20 cellular contexts compared by ENCODE assay signal in the genomic region with DNA sequence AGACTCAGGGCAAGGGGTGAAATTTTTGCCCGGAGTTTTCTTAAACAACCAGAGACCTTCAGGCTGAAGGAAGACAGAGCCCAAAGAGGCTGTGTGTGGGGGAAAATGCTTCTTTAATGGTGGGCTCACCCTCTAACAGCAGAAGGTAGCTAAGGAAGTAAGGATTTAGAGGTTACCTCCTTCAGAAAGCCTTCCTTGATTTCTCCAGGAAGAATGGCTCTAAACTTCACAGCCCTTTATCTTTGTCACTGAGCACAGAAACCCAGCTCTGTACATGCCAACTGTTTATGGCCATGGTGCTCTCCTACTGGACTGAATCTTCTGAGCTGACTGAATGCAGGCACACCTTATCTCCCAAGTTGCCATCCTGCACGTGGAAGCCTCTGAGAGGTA.
DNase-seq lines count a peak whose midpoint lies in the region; ATAC-seq, FAIRE-seq and TF ChIP-seq lines count a peak whose summit lies in the region.
"Had no signal": no experiment of that assay in that cellular context is flagged by ENCODE, and none has a peak within 500 bp of the region (broad histone marks: within the 10 kb centered on the region; RNA-seq: fewer than 3 reads in every experiment).

No MANE protein-coding gene starts in this region.

- no peak for DNase-seq in GM23248
- DNase-seq in astrocyte (ENCODE audit: low read depth), result no peak
- DNase-seq in foreskin keratinocyte, result peak in 1 of 2 donors; percentile 54
- no peak for DNase-seq in glutamatergic neuron
- no peak for DNase-seq in activated CD8-positive, alpha-beta memory T cell treated with anti-CD3 and anti-CD28 coated beads, Interleukin-2, amount 50 U/mL, for 48 hours
- no peak for DNase-seq in GM10266 (ENCODE audit: extremely low spot score)
- DNase-seq: activated T-cell treated with anti-CD3 and anti-CD28 coated beads for 4 hours; CD4-positive, CD25-positive, alpha-beta regulatory T cell; colonic mucosa; NCI-H1105; NCI-H69; SHP77 treated with DMSO at 0.1 percent for 48 hours; stimulated activated CD8-positive, alpha-beta memory T cell treated with anti-CD3 and anti-CD28 coated beads, Interleukin-4, amount 100 ng/mL, for 48 hours had no signal

- H3K36me3 ChIP-seq in GM23248 (ENCODE audit: low read depth) (no peaks in the 10 kb centered on the region), astrocyte (ENCODE audit: insufficient read depth, low read length) (no peaks in the 10 kb centered on the region)
- H3K36me3 ChIP-seq: colonic mucosa, gastrocnemius medialis had no signal

- in situ Hi-C loops in GM23248 (cut with MboI), result no loop called here

- H3K4me1 ChIP-seq in GM23248 (ENCODE audit: insufficient read depth) (peaks cover 20% of the 10 kb centered on the region), astrocyte (ENCODE audit: insufficient read depth, low read length) (peaks cover 32% of the 10 kb centered on the region), foreskin keratinocyte (peaks cover 26% of the 10 kb centered on the region)
- H3K4me1 ChIP-seq: colonic mucosa, gastrocnemius medialis had no signal

- H3K27me3 ChIP-seq in GM23248 (replicated peaks; ENCODE audit: insufficient read depth) (no peaks in the 10 kb centered on the region), astrocyte (ENCODE audit: insufficient read depth, low read length) (no peaks in the 10 kb centered on the region), foreskin keratinocyte (no peaks in the 10 kb centered on the region)
- H3K27me3 ChIP-seq: colonic mucosa, gastrocnemius medialis had no signal

- no peak overlapping the region for H3K9ac ChIP-seq in GM23248
- H3K9ac ChIP-seq in astrocyte (ENCODE audit: low read length), result peak overlapping the region; percentile 50

- no peak overlapping the region for H3K4me3 Mint-ChIP-seq in astrocyte (ENCODE audit: unreplicated experiment)
- H3K4me3 Mint-ChIP-seq in glutamatergic neuron (ENCODE audit: unreplicated experiment), result no peak overlapping the region
- H3K4me3 Mint-ChIP-seq: CD4-positive, CD25-positive, alpha-beta regulatory T cell; T-helper 1 cell treated with Interleukin-12 subunit alpha and Interleukin-12 subunit beta and Interleukin-4 antibody, amounts not matched to agents 30 μg/mL and 1 μg/mL, for 36 hours had no signal

- H3K27me3 Mint-ChIP-seq in astrocyte (ENCODE audit: low read depth, unreplicated experiment) (peaks cover 1% of the 10 kb centered on the region), glutamatergic neuron (ENCODE audit: unreplicated experiment) (peaks cover 4% of the 10 kb centered on the region)
- H3K27me3 Mint-ChIP-seq: progenitor cell of endocrine pancreas had no signal

- no peaks in the 10 kb centered on the region for H3K9me3 ChIP-seq in GM23248 (ENCODE audit: low read depth)
- H3K9me3 ChIP-seq in astrocyte (ENCODE audit: insufficient read depth, low read depth, low read length), result no peaks in the 10 kb centered on the region
- H3K9me3 ChIP-seq: colonic mucosa, gastrocnemius medialis had no signal

- FAIRE-seq in astrocyte (lab: Jason Lieb, UNC), result no peak
- FAIRE-seq: G401.6, H1 had no signal

- TF ChIP-seq CTCF in astrocyte (IDR thresholded peaks at IDR 0.05; ENCODE audit: insufficient read depth, low read depth, low read length) (no peak), foreskin keratinocyte (conservative IDR thresholded peaks at IDR 0.05) (no peak), glutamatergic neuron (IDR thresholded peaks at IDR 0.05; ENCODE audit: partially characterized antibody, unreplicated experiment) (no peak), GM10266 (IDR thresholded peaks at IDR 0.05; ENCODE audit: control insufficient read depth, insufficient read depth, low read depth, missing control alignments) (no peak)

- H3K4me3 ChIP-seq in GM23248 (no peak overlapping the region), astrocyte (ENCODE audit: insufficient read depth, low read depth, low read length) (no peak overlapping the region), skin epidermis (no peak overlapping the region)
- H3K4me3 ChIP-seq: colonic mucosa, gastrocnemius medialis had no signal

- H3K27ac ChIP-seq in GM23248 (peak overlapping the region; percentile 17; the same call in 1 of the 2 replicates), astrocyte (ENCODE audit: low read depth, low read length) (peak overlapping the region; percentile 92), foreskin keratinocyte (peak overlapping the region; percentile 68), skin epidermis (peak overlapping the region in 17 of 21 experiments; percentile 7 to 83 (median 69))
- H3K27ac ChIP-seq: colonic mucosa had no signal

- no peaks in the 10 kb centered on the region for H3K9me3 Mint-ChIP-seq in astrocyte (ENCODE audit: unreplicated experiment)
- H3K9me3 Mint-ChIP-seq in glutamatergic neuron (ENCODE audit: unreplicated experiment), result no peaks in the 10 kb centered on the region
- H3K9me3 Mint-ChIP-seq: T-helper 1 cell treated with Interleukin-12 subunit alpha and Interleukin-12 subunit beta and Interleukin-4 antibody, amounts not matched to agents 30 μg/mL and 1 μg/mL, for 36 hours had no signal

- H3K27ac Mint-ChIP-seq in astrocyte (ENCODE audit: unreplicated experiment) (no peak overlapping the region), glutamatergic neuron (ENCODE audit: unreplicated experiment) (no peak overlapping the region)
- H3K27ac Mint-ChIP-seq: CD4-positive, CD25-positive, alpha-beta regulatory T cell; progenitor cell of endocrine pancreas; T-helper 1 cell treated with Interleukin-12 subunit alpha and Interleukin-12 subunit beta and Interleukin-4 antibody, amounts not matched to agents 30 μg/mL and 1 μg/mL, for 36 hours had no signal

- no peaks in the 10 kb centered on the region for H3K36me3 Mint-ChIP-seq in astrocyte (ENCODE audit: low read depth, unreplicated experiment)
- H3K36me3 Mint-ChIP-seq in glutamatergic neuron (ENCODE audit: unreplicated experiment), result no peaks in the 10 kb centered on the region
- H3K36me3 Mint-ChIP-seq: CD4-positive, CD25-positive, alpha-beta regulatory T cell had no signal

- H3K9me2 ChIP-seq in GM23248 (ENCODE audit: insufficient read depth), result no peaks in the 10 kb centered on the region

- H4K20me1 ChIP-seq in GM23248 (ENCODE audit: insufficient read depth) (no peaks in the 10 kb centered on the region), astrocyte (ENCODE audit: insufficient read depth, low read length) (no peaks in the 10 kb centered on the region)

- ATAC-seq in foreskin keratinocyte, result peak; percentile 24
- ATAC-seq in GM18867 (IDR thresholded peaks at IDR 0.05; ENCODE audit: unreplicated experiment), result no peak

- peak overlapping the region; percentile 31 for H3K4me2 ChIP-seq in GM23248 (ENCODE audit: unreplicated experiment)
- peak overlapping the region; percentile 61 for H3K4me2 ChIP-seq in astrocyte (ENCODE audit: low read length)

- peaks cover 12% of the 10 kb centered on the region for H3K4me1 Mint-ChIP-seq in astrocyte (ENCODE audit: low read depth, unreplicated experiment)
- peaks cover 25% of the 10 kb centered on the region for H3K4me1 Mint-ChIP-seq in glutamatergic neuron (ENCODE audit: low read depth, unreplicated experiment)
- H3K4me1 Mint-ChIP-seq: CD4-positive, CD25-positive, alpha-beta regulatory T cell had no signal

- 44% methylated on average over 2 of the region's 2 CpGs for WGBS in GM23248 (ENCODE audit: low coverage in 1 of 2, low lambda C conversion rate in 2 of 2, missing lambda C conversion rate in 2 of 2), 2 experiments

- H2AFZ ChIP-seq in GM23248 (no peak overlapping the region), astrocyte (ENCODE audit: low read depth, low read length) (no peak overlapping the region)

- H3F3A ChIP-seq in GM23248 (ENCODE audit: insufficient read depth), result peaks cover 17% of the 10 kb centered on the region

- no peaks in the 10 kb centered on the region for H3K79me2 ChIP-seq in GM23248 (ENCODE audit: insufficient read depth)
- no peaks in the 10 kb centered on the region for H3K79me2 ChIP-seq in astrocyte (ENCODE audit: insufficient read depth, low read length)

Comparison
In these comparisons a context has a peak if more than half of its experiments do, and no peak if none do; other contexts are left out.
1. H3K27ac ChIP-seq: peak in every context shown above with its lines; median percentile 92 in astrocyte; 69 in skin epidermis; 68 in foreskin keratinocyte; 17 in GM23248.